1 cellular context compared by ENCODE assay signal in the genomic region with DNA sequence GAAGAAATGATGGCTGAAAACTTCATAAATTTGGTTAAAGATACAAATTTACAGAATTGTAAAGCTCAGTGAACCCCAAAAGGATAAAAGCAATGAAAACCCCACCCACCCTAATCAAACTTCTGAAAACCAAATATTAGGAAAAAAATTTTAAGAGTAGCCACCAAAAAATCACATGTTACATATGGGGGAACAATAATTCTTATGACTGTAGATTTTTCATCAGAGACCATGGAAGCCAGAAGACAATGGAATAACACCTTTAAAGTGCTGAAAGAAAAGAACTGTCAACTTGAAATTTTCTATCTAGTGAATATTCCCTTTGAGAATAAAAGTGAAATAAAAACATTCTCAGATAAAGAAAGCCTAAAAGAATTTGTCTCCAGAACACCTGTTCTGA.
TF ChIP-seq lines count a peak whose summit lies in the region.

No MANE protein-coding gene starts in this region.

TF ChIP-seq in HEK293, 187 proteins besides CTCF, POLR2A, EP300 and RAD21 (continued from another document):
- no peak for TF ChIP-seq ZFP41 (tag by site-specific recombination; IDR thresholded peaks at IDR 0.05; ENCODE audit: borderline replicate concordance)
- no peak for TF ChIP-seq ZNF335 (tag by site-specific recombination; conservative IDR thresholded peaks at IDR 0.05)
- TF ChIP-seq ZNF510 (tag by site-specific recombination; IDR thresholded peaks at IDR 0.05; ENCODE audit: insufficient replicate concordance), result no peak
- peak; percentile 73; the same call in 1 of the 2 replicates for TF ChIP-seq ZNF626 (tag by site-specific recombination; IDR thresholded peaks at IDR 0.05)
- TF ChIP-seq ZNF529 (tag by site-specific recombination; IDR thresholded peaks at IDR 0.05; ENCODE audit: insufficient replicate concordance), result peak; percentile 66
- TF ChIP-seq ZNF596 (tag by site-specific recombination; IDR thresholded peaks at IDR 0.05), result no peak
- no peak for TF ChIP-seq YY1 (tag by site-specific recombination; IDR thresholded peaks at IDR 0.05)
- TF ChIP-seq ZNF404 (tag by site-specific recombination; IDR thresholded peaks at IDR 0.05), result no peak
- no peak for TF ChIP-seq KLF1 (tag by site-specific recombination; IDR thresholded peaks at IDR 0.05)
- TF ChIP-seq ZNF184 (tag by site-specific recombination; IDR thresholded peaks at IDR 0.05), result 0 out of 2 replicates have a peak, but pooled peaks have one; percentile 43
- no peak for TF ChIP-seq ZNF23 (tag by site-specific recombination; IDR thresholded peaks at IDR 0.05; ENCODE audit: borderline replicate concordance)
- TF ChIP-seq ZNF558 (tag by site-specific recombination; IDR thresholded peaks at IDR 0.05), result peak; percentile 58; the same call in 1 of the 2 replicates
- TF ChIP-seq BCL6B (tag by site-specific recombination; IDR thresholded peaks at IDR 0.05), result no peak
- no peak for TF ChIP-seq ZNF837 (tag by site-specific recombination; IDR thresholded peaks at IDR 0.05)
- TF ChIP-seq SETDB1 (IDR thresholded peaks at IDR 0.05; ENCODE audit: insufficient read length, low read length), result peak; percentile 86
- no peak for TF ChIP-seq ZNF223 (tag by site-specific recombination; IDR thresholded peaks at IDR 0.05)
- TF ChIP-seq IKZF3 (tag by site-specific recombination; IDR thresholded peaks at IDR 0.05), result no peak
- TF ChIP-seq, protein P1, sequence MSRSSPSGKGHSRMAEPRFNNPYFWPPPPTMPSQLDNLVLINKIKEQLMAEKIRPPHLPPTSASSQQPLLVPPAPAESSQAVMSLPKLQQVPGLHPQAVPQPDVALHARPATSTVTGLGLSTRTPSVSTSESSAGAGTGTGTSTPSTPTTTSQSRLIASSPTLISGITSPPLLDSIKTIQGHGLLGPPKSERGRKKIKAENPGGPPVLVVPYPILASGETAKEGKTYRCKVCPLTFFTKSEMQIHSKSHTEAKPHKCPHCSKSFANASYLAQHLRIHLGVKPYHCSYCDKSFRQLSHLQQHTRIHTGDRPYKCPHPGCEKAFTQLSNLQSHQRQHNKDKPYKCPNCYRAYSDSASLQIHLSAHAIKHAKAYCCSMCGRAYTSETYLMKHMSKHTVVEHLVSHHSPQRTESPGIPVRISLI (tag by site-specific recombination; IDR thresholded peaks at IDR 0.05), result no peak
